ENCODE assay signal across 18 cellular contexts in the genomic region with DNA sequence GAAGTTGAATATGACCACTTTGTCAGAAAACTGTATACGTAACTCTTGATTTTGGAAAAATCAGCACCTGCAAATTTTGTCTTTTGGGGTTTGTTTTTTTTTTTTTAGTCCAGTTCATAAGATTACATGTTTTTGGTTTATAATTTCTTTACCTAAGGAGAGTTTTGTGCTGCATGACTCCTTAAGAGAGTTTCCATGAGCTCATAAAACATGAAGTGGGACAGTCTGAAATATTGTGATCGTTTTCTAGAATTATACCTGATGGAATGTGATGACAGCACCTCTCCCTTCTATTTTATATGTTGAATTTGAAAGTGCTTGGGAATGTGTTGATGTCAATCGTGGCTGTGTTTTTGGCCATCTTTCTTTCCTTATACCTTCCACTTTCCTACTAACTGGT.
A peak's percentile ranks its signal among the peaks of the same experiment; 100 is the strongest.
DNase-seq lines count a peak whose midpoint lies in the region; ATAC-seq and TF ChIP-seq lines count a peak whose summit lies in the region.
"Had no signal": no experiment of that assay in that cellular context is flagged by ENCODE, and none has a peak within 500 bp of the region (broad histone marks: within the 10 kb centered on the region; RNA-seq: fewer than 3 reads in every experiment).

No MANE protein-coding gene starts in this region.

- H3K27ac ChIP-seq in Panc1 (ENCODE audit: low read length): peak overlapping the region; percentile 52; the same call in 1 of the 2 replicates
- peak overlapping the region; percentile 44 to 63 for H3K27ac ChIP-seq in coronary artery
- H3K27ac ChIP-seq in muscle layer of duodenum (ENCODE audit: low read length): peak overlapping the region; percentile 70
- peak overlapping the region; percentile 69 to 70 for H3K27ac ChIP-seq in thoracic aorta
- H3K27ac ChIP-seq: BLaER1, KMS-11 had no signal

- H3K27ac Mint-ChIP-seq in osteocyte (ENCODE audit: unreplicated experiment): no peak overlapping the region
- H3K27ac Mint-ChIP-seq: immature natural killer cell had no signal

- H3K9me3 Mint-ChIP-seq in osteocyte (ENCODE audit: unreplicated experiment): no peaks in the 10 kb centered on the region
- H3K9me3 Mint-ChIP-seq: immature natural killer cell had no signal

- H3K4me1 ChIP-seq in Panc1 (ENCODE audit: control insufficient read depth, insufficient read depth, low read length) (peaks cover 20% of the 10 kb centered on the region), muscle layer of duodenum (ENCODE audit: control insufficient read depth in 1 of 2, insufficient read depth in 2 of 2, low read length in 2 of 2) (peaks cover 0 to 16% of the 10 kb centered on the region in 2 donors), thoracic aorta (ENCODE audit: control insufficient read depth in 1 of 2, low read depth in 2 of 2) (peaks cover 31 to 71% of the 10 kb centered on the region in 2 donors)

- no peak overlapping the region for H3K4me3 Mint-ChIP-seq in osteocyte (ENCODE audit: unreplicated experiment)
- H3K4me3 Mint-ChIP-seq: immature natural killer cell had no signal

- no peak overlapping the region for H3K4me3 ChIP-seq in Panc1 (ENCODE audit: low read depth in 2 of 2, low read length in 2 of 2)
- H3K4me3 ChIP-seq in coronary artery: peak overlapping the region; percentile 48
- peak overlapping the region in 1 of 2 donors; percentile 35 for H3K4me3 ChIP-seq in muscle layer of duodenum (ENCODE audit: low read depth in 1 of 2, low read length in 2 of 2)
- peak overlapping the region; percentile 64 for H3K4me3 ChIP-seq in thoracic aorta
- H3K4me3 ChIP-seq: BLaER1 had no signal

- no peak for TF ChIP-seq CTCF in Panc1 (IDR thresholded peaks at IDR 0.05)
- no peak for TF ChIP-seq CTCF in coronary artery (IDR thresholded peaks at IDR 0.05)
- TF ChIP-seq CTCF in thoracic aorta (IDR thresholded peaks at IDR 0.05): no peak
- TF ChIP-seq CTCF in osteocyte (IDR thresholded peaks at IDR 0.05): no peak

- in situ Hi-C loops in Panc1 (cut with HindIII; ENCODE audit: low pct_unique_long_range_greater_than_20kb, low sequenced_read_pairs): no loop called here

- no peaks in the 10 kb centered on the region for H3K27me3 Mint-ChIP-seq in osteocyte (ENCODE audit: unreplicated experiment)

- peaks cover 18% of the 10 kb centered on the region for H3K4me1 Mint-ChIP-seq in osteocyte (ENCODE audit: unreplicated experiment)
- H3K4me1 Mint-ChIP-seq: immature natural killer cell had no signal

- ATAC-seq in Panc1 (no peak), thoracic aorta (ENCODE audit: insufficient number of reproducible peaks, low FRiP score, low read depth) (no peak)

- H3K27me3 ChIP-seq in Panc1 (ENCODE audit: control insufficient read depth, insufficient read depth, low read length): no peaks in the 10 kb centered on the region
- no peaks in the 10 kb centered on the region for H3K27me3 ChIP-seq in muscle layer of duodenum (ENCODE audit: low read depth, low read length)
- no peaks in the 10 kb centered on the region for H3K27me3 ChIP-seq in thoracic aorta (replicated peaks; ENCODE audit: insufficient read depth)
- H3K27me3 ChIP-seq: BLaER1 had no signal

- CTCF ChIA-PET in Panc1 (lab: Charles Lee): no interaction called here

- no peaks in the 10 kb centered on the region for H3K36me3 ChIP-seq in Panc1 (ENCODE audit: control insufficient read depth, insufficient read depth, low read length)
- no peaks in the 10 kb centered on the region for H3K36me3 ChIP-seq in muscle layer of duodenum (ENCODE audit: control insufficient read depth in 1 of 2, insufficient read depth in 2 of 2, low read length in 2 of 2)
- no peaks in the 10 kb centered on the region for H3K36me3 ChIP-seq in thoracic aorta
- H3K36me3 ChIP-seq: BLaER1 had no signal

- POLR2A ChIA-PET in Panc1 (lab: Charles Lee): no interaction called here

- no TSS peak for BruUV-seq in Panc1 (replicated peaks; lab: Mats Ljungman, UMichigan)

- intact Hi-C loops in Panc1 (cut with micrococcal nuclease; ENCODE audit: unreplicated experiment): no loop called here

- H3K36me3 Mint-ChIP-seq in osteocyte (ENCODE audit: unreplicated experiment): no peaks in the 10 kb centered on the region
- H3K36me3 Mint-ChIP-seq: immature natural killer cell had no signal

- DNase-seq in Panc1 (ENCODE audit: low read depth, low spot score): no peak
- no peak for DNase-seq in coronary artery (ENCODE audit: low spot score)
- no peak for DNase-seq in thoracic aorta (ENCODE audit: low spot score)
- DNase-seq in HK-2 (ENCODE audit: unreplicated experiment): no peak
- no peak for DNase-seq in SKM-1 (lab: John Stamatoyannopoulos, UW; ENCODE audit: unreplicated experiment)
- no peak for DNase-seq in germinal center (ENCODE audit: low spot score)
- no peak for DNase-seq in osteocyte (ENCODE audit: extremely low spot score, unreplicated experiment)
- DNase-seq: activated CD4-positive, alpha-beta T cell treated with anti-CD3 and anti-CD28 coated beads for 1 hour; activated naive CD4-positive, alpha-beta T cell; DMS53; immature natural killer cell; NCI-H774; SK-N-SH; T1000; trophoblast cell had no signal

- H3K9me3 ChIP-seq in Panc1 (ENCODE audit: control insufficient read depth, insufficient read depth, low read depth, low read length): no peaks in the 10 kb centered on the region
- no peaks in the 10 kb centered on the region for H3K9me3 ChIP-seq in muscle layer of duodenum (ENCODE audit: control insufficient read depth in 1 of 2, low read length in 2 of 2)
- H3K9me3 ChIP-seq in thoracic aorta: no peaks in the 10 kb centered on the region

Comparison
In these comparisons a context has a peak if more than half of its experiments do, and no peak if none do; other contexts are left out.
1. H3K4me3 ChIP-seq: peak in coronary artery (single experiment) and thoracic aorta (single experiment); none in Panc1 (0 of 2).
2. Peak in every context shown above with its lines, with median percentiles within 50 percentile points of each other: H3K27ac ChIP-seq.